Comparison of ENCODE assay signal across 23 cellular contexts in the genomic region with DNA sequence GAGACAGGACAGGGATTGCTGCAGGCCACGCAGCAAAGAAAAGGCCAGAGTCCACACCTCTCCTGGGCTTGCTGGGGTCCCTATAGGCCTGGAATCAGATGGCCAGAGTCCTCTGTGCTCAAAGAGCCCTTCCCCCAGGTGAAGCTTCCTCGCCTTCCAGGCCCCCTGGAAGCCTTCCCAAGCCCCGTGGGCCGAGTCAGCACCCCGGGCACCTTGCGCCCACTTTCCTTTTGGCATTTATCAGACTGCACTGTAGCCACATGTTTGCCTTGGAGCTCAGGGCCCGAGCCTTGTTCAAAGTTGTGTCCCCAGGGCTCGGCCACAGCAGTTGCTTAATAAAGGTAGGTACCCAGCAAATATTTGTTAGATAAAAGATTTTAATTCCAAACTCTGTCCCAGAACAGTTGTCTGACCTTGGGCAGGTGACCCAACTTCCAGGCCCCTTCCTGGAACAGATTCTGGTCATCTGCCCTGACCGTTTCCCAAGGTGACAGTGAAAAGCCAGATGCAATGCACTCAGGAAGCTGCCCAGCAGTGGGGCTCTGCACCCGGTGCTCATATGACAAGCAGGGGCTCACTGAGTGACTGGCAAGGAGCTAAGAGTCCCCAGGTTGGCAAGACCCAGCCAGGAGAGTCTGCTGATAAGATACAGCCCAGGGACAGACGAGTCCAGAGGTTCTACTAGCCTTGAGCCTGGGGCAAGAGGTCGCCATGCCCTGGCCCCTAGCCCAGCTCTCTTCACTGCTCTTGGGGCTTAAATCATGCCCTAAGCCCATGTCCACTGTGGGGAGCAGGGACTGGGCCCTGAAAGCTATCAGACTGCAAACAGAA.
DNase-seq lines count a peak whose midpoint lies in the region; ATAC-seq and TF ChIP-seq lines count a peak whose summit lies in the region.
"Had no signal": no experiment of that assay in that cellular context is flagged by ENCODE, and none has a peak within 500 bp of the region (broad histone marks: within the 10 kb centered on the region; RNA-seq: fewer than 3 reads in every experiment).

No MANE protein-coding gene starts in this region.

- TF ChIP-seq RAD21 in liver (IDR thresholded peaks at IDR 0.05), result peak; percentile 42 to 43

- H3K9me3 Mint-ChIP-seq in endodermal cell, result no peaks in the 10 kb centered on the region
- H3K9me3 Mint-ChIP-seq: activated CD4-positive, alpha-beta memory T cell treated with anti-CD3 and anti-CD28 coated beads for 36 hours; activated naive CD8-positive, alpha-beta T cell treated with anti-CD3 and anti-CD28 coated beads, Interleukin-2, amount 10 ng/mL, durations not matched to agents 7 days and 5 days; CD8-positive, alpha-beta T cell; naive B cell had no signal

- TF ChIP-seq POLR2A in upper lobe of left lung (IDR thresholded peaks at IDR 0.05), result no peak

- H3K36me3 ChIP-seq in endodermal cell (ENCODE audit: control insufficient read depth, insufficient read depth, low read length), result no peaks in the 10 kb centered on the region
- H3K36me3 ChIP-seq in liver (ENCODE audit: control insufficient read depth in 4 of 4, insufficient read depth in 3 of 4, low read depth in 1 of 4, low read length in 3 of 4), result no peaks in the 10 kb centered on the region
- no peaks in the 10 kb centered on the region for H3K36me3 ChIP-seq in upper lobe of left lung
- H3K36me3 ChIP-seq: SJSA1 had no signal

- no peak for DNase-seq in Right ventricle myocardium superior
- no peak for DNase-seq in Right ventricle myocardium inferior (ENCODE audit: missing footprints)
- no peak for DNase-seq in endodermal cell
- DNase-seq in upper lobe of left lung, result no peak
- no peak for DNase-seq in germinal center (ENCODE audit: low spot score)
- DNase-seq in GOT3 (lab: John Stamatoyannopoulos, UW), result no peak
- DNase-seq: activated CD4-positive, alpha-beta memory T cell treated with anti-CD3 and anti-CD28 coated beads for 36 hours; activated effector memory CD4-positive, alpha-beta T cell treated with Interleukin-2 at 50 U/mL for 16 hours; activated naive CD8-positive, alpha-beta T cell treated with anti-CD3 and anti-CD28 coated beads, Interleukin-2, amount 10 ng/mL, durations not matched to agents 7 days and 5 days; CD8-positive, alpha-beta T cell; DMS 273 treated with DMSO at 0.1 percent for 48 hours; Karpas-422; mesendoderm; naive B cell; NCI-H1436; NCI-H2081 treated with DMSO at 0.1 percent for 48 hours; NCI-H226; NCI-H748 treated with DMSO at 0.1 percent for 48 hours; T-helper 1 cell; testis had no signal

- H3K9me3 ChIP-seq in endodermal cell (ENCODE audit: control insufficient read depth, low read length) (no peaks in the 10 kb centered on the region), liver (ENCODE audit: control insufficient read depth in 4 of 4, low read length in 3 of 4) (no peaks in the 10 kb centered on the region), upper lobe of left lung (no peaks in the 10 kb centered on the region)
- H3K9me3 ChIP-seq: SJSA1, testis had no signal

- TF ChIP-seq EP300 in upper lobe of left lung (IDR thresholded peaks at IDR 0.05), result no peak

- H3K4me3 ChIP-seq in endodermal cell (ENCODE audit: low read length), result no peak overlapping the region
- H3K4me3 ChIP-seq in liver (ENCODE audit: low read depth in 1 of 3, low read length in 3 of 3), result no peak overlapping the region
- H3K4me3 ChIP-seq in upper lobe of left lung, result no peak overlapping the region
- H3K4me3 ChIP-seq: SJSA1, testis had no signal

- ATAC-seq in Right ventricle myocardium superior (ENCODE audit: poor library complexity) (peak; percentile 0), Right ventricle myocardium inferior (no peak), upper lobe of left lung (ENCODE audit: low FRiP score in 2 of 2) (no peak), GM19455 (IDR thresholded peaks at IDR 0.05; ENCODE audit: unreplicated experiment) (no peak)
- ATAC-seq: CD8-positive, alpha-beta T cell had no signal

- TF ChIP-seq CTCF in endodermal cell (conservative IDR thresholded peaks at IDR 0.05) (no peak), liver (IDR thresholded peaks at IDR 0.05; ENCODE audit: low read depth, low read length, missing input control) (no peak), upper lobe of left lung (IDR thresholded peaks at IDR 0.05) (no peak)

- H3K4me1 ChIP-seq in endodermal cell (ENCODE audit: control insufficient read depth, insufficient read depth, low read length) (no peaks in the 10 kb centered on the region), liver (ENCODE audit: control insufficient read depth in 4 of 4, insufficient read depth in 4 of 4, low read length in 3 of 4) (peaks cover 33 to 83% (median 64%) of the 10 kb centered on the region in 4 donors), upper lobe of left lung (peaks cover 39 to 49% (median 41%) of the 10 kb centered on the region in 4 donors)
- H3K4me1 ChIP-seq: SJSA1 had no signal

- H3K27me3 Mint-ChIP-seq in endodermal cell (ENCODE audit: insufficient read depth), result no peaks in the 10 kb centered on the region
- H3K27me3 Mint-ChIP-seq: activated CD4-positive, alpha-beta memory T cell treated with anti-CD3 and anti-CD28 coated beads for 36 hours; activated naive CD8-positive, alpha-beta T cell treated with anti-CD3 and anti-CD28 coated beads, Interleukin-2, amount 10 ng/mL, durations not matched to agents 7 days and 5 days; naive B cell had no signal

- peak overlapping the region; percentile 30 for H3K27ac Mint-ChIP-seq in endodermal cell
- H3K27ac Mint-ChIP-seq: activated CD4-positive, alpha-beta memory T cell treated with anti-CD3 and anti-CD28 coated beads for 36 hours; activated naive CD8-positive, alpha-beta T cell treated with anti-CD3 and anti-CD28 coated beads, Interleukin-2, amount 10 ng/mL, durations not matched to agents 7 days and 5 days had no signal

- WGBS in endodermal cell (ENCODE audit: insufficient coverage in 1 of 2, insufficient read length in 1 of 2), 2 experiments, result 85% methylated on average over 5 to 12 of the region's 12 CpGs
- WGBS in liver, result 33% methylated on average over 12 of the region's 12 CpGs
- WGBS in upper lobe of left lung, 2 donors, result 67 to 81% methylated on average over 8 to 12 of the region's 12 CpGs

- H3K9ac ChIP-seq in endodermal cell (ENCODE audit: extremely low read depth, low read length, poor library complexity, severe bottlenecking) (no peak overlapping the region), liver (ENCODE audit: low read depth in 1 of 2, low read length in 2 of 2) (no peak overlapping the region)

- H3K27me3 ChIP-seq in endodermal cell (ENCODE audit: control insufficient read depth, insufficient read depth, low read length, poor library complexity, severe bottlenecking), result no peaks in the 10 kb centered on the region
- no peaks in the 10 kb centered on the region for H3K27me3 ChIP-seq in liver (ENCODE audit: control insufficient read depth in 4 of 4, insufficient read depth in 4 of 4, low read length in 3 of 4)
- H3K27me3 ChIP-seq in upper lobe of left lung, result no peaks in the 10 kb centered on the region
- H3K27me3 ChIP-seq: SJSA1, testis had no signal

- H3K4me1 Mint-ChIP-seq in endodermal cell, result peaks cover 8% of the 10 kb centered on the region

- H3K27ac ChIP-seq in endodermal cell (ENCODE audit: low read depth, low read length), result no peak overlapping the region
- peak overlapping the region; percentile 73 to 80 for H3K27ac ChIP-seq in liver (ENCODE audit: low read depth in 1 of 2, low read length in 2 of 2)
- peak overlapping the region in 3 of 4 donors; percentile 36 to 74 (median 37) for H3K27ac ChIP-seq in upper lobe of left lung
- H3K27ac ChIP-seq: SJSA1 had no signal

- no peak overlapping the region for H3K4me3 Mint-ChIP-seq in endodermal cell
- H3K4me3 Mint-ChIP-seq: activated CD4-positive, alpha-beta memory T cell treated with anti-CD3 and anti-CD28 coated beads for 36 hours; activated naive CD8-positive, alpha-beta T cell treated with anti-CD3 and anti-CD28 coated beads, Interleukin-2, amount 10 ng/mL, durations not matched to agents 7 days and 5 days; CD8-positive, alpha-beta T cell; naive B cell had no signal

- intact Hi-C loops in Right ventricle myocardium superior (cut with DNase I) (no loop called here), Right ventricle myocardium inferior (cut with DNase I) (no loop called here)

- H3K36me3 Mint-ChIP-seq in endodermal cell (ENCODE audit: low read depth), result no peaks in the 10 kb centered on the region
- H3K36me3 Mint-ChIP-seq: activated CD4-positive, alpha-beta memory T cell treated with anti-CD3 and anti-CD28 coated beads for 36 hours; activated naive CD8-positive, alpha-beta T cell treated with anti-CD3 and anti-CD28 coated beads, Interleukin-2, amount 10 ng/mL, durations not matched to agents 7 days and 5 days; CD8-positive, alpha-beta T cell; naive B cell had no signal

TF ChIP-seq in liver, 16 proteins besides CTCF, POLR2A, EP300 and RAD21 (continues in another document):
- TF ChIP-seq HNF4G (IDR thresholded peaks at IDR 0.05), result peak; percentile 89
- peak in 1 of 2 donors; percentile 61 for TF ChIP-seq EGR1 (IDR thresholded peaks at IDR 0.05; ENCODE audit: low read depth in 2 of 2)
- no peak for TF ChIP-seq FOXA2 (IDR thresholded peaks at IDR 0.05)
- TF ChIP-seq, protein P1, sequence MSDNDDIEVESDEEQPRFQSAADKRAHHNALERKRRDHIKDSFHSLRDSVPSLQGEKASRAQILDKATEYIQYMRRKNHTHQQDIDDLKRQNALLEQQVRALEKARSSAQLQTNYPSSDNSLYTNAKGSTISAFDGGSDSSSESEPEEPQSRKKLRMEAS (IDR thresholded peaks at IDR 0.05), result peak; percentile 49
- TF ChIP-seq NR2F2 (IDR thresholded peaks at IDR 0.05), result peak; percentile 73
- no peak for TF ChIP-seq FOXA1 (IDR thresholded peaks at IDR 0.05)
- TF ChIP-seq SP1 (IDR thresholded peaks at IDR 0.05), result peak; percentile 92
- no peak for TF ChIP-seq GABPA (IDR thresholded peaks at IDR 0.05 in 1 of 2, conservative IDR thresholded peaks at IDR 0.05 in 1 of 2)
- peak; percentile 53 to 66 for TF ChIP-seq JUND (IDR thresholded peaks at IDR 0.05)
- TF ChIP-seq HNF4A (conservative IDR thresholded peaks at IDR 0.05), result peak; percentile 94 to 98
